In the genomic region with DNA sequence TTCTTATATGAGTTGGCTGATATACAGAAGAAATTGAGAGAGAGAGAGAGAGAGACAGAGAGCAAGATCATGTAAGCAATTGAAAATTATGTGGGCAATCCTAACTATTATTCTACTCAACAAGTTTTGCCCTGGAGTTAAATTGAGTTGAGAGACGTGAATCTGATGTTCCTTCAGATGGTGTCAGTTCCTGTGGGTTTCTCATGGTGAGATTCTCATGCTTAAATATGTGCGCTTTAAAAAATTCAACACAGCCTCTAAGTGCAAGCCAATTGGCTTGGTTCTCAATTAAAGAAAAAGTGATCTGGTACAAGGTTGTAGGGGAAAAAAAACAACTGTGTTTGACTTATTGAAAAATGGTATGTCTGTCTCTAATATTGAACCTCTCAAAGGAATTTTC, we compare ENCODE assay signal across 30 cellular contexts. TPM values are rescaled to one million over a fixed set of nuclear protein-coding genes. Genes with fewer than 3 reads are reported as not detected.
"Had no signal": no experiment of that assay in that cellular context is flagged by ENCODE, and none has a peak within 500 bp of the region (broad histone marks: within the 10 kb centered on the region; RNA-seq: fewer than 3 reads in every experiment).

No MANE protein-coding gene starts in this region.

- H3K36me3 ChIP-seq: breast epithelium, esophagus muscularis mucosa, right lobe of liver, tibial nerve had no signal

- H3K9me3 Mint-ChIP-seq: activated CD4-positive, alpha-beta memory T cell treated with anti-CD3 and anti-CD28 coated beads, Interleukin-2, amount 10 ng/mL, durations not matched to agents 7 days and 5 days; activated CD4-positive, alpha-beta T cell treated with anti-CD3 and anti-CD28 coated beads, Interleukin-2, amount 10 ng/mL, durations not matched to agents 7 days and 5 days; activated naive CD4-positive, alpha-beta T cell treated with anti-CD3 and anti-CD28 coated beads, Interleukin-2, amount 50 U/mL, for 24 hours; activated naive CD8-positive, alpha-beta T cell treated with anti-CD3 and anti-CD28 coated beads, Interleukin-2, amount 50 U/mL, for 24 hours; activated T-cell treated with anti-CD3 and anti-CD28 coated beads, Interleukin-2, amount 50 U/mL, for 24 hours; memory B cell had no signal

- H3K27ac Mint-ChIP-seq: activated CD4-positive, alpha-beta memory T cell treated with anti-CD3 and anti-CD28 coated beads, Interleukin-2, amount 10 ng/mL, durations not matched to agents 7 days and 5 days; activated CD4-positive, alpha-beta T cell treated with anti-CD3 and anti-CD28 coated beads, Interleukin-2, amount 10 ng/mL, durations not matched to agents 7 days and 5 days; activated naive CD4-positive, alpha-beta T cell treated with anti-CD3 and anti-CD28 coated beads, Interleukin-2, amount 50 U/mL, for 24 hours; activated naive CD8-positive, alpha-beta T cell treated with anti-CD3 and anti-CD28 coated beads, Interleukin-2, amount 50 U/mL, for 24 hours; activated T-cell treated with anti-CD3 and anti-CD28 coated beads, Interleukin-2, amount 50 U/mL, for 24 hours; memory B cell; naive thymus-derived CD8-positive, alpha-beta T cell; WTC11 had no signal

- H3K4me1 ChIP-seq: breast epithelium, esophagus muscularis mucosa, right lobe of liver, tibial nerve had no signal

- H3K27me3 ChIP-seq: foreskin keratinocyte, right lobe of liver, tibial nerve had no signal

- FAIRE-seq: kidney had no signal

- DNase-seq: activated CD4-positive, alpha-beta memory T cell treated with anti-CD3 and anti-CD28 coated beads, Interleukin-2, amount 10 ng/mL, durations not matched to agents 7 days and 5 days; activated CD4-positive, alpha-beta T cell treated with anti-CD3 and anti-CD28 coated beads for 1 hour; activated CD4-positive, alpha-beta T cell treated with anti-CD3 and anti-CD28 coated beads, Interleukin-2, amount 10 ng/mL, durations not matched to agents 7 days and 5 days; activated CD8-positive, alpha-beta memory T cell treated with anti-CD3 and anti-CD28 coated beads, Interleukin-2, amount 50 U/mL, for 48 hours; activated gamma-delta T cell treated with Interleukin-2 at 50 U/mL for 16 hours; activated naive CD8-positive, alpha-beta T cell treated with anti-CD3 and anti-CD28 coated beads, Interleukin-2, amount 50 U/mL, for 24 hours; activated T-cell treated with anti-CD3 and anti-CD28 coated beads, Interleukin-2, amount 50 U/mL, for 24 hours; amygdala; central memory CD4-positive, alpha-beta T cell; kidney; left colon; midbrain; naive thymus-derived CD8-positive, alpha-beta T cell; posterior cingulate gyrus; right lobe of liver; stimulated activated CD4-positive, alpha-beta T cell treated with anti-CD3 and anti-CD28 coated beads, Interleukin-15, amount 100 ng/mL, for 24 hours; stimulated activated CD4-positive, alpha-beta T cell treated with anti-CD3 and anti-CD28 coated beads, Interleukin-2, amount 100 ng/mL, for 24 hours; stimulated activated naive CD4-positive, alpha-beta T cell treated with Interleukin-2 at 50 U/mL for 16 hours; T-helper 2 cell had no signal

- H3K4me3 Mint-ChIP-seq: activated CD4-positive, alpha-beta memory T cell treated with anti-CD3 and anti-CD28 coated beads, Interleukin-2, amount 10 ng/mL, durations not matched to agents 7 days and 5 days; activated CD4-positive, alpha-beta T cell treated with anti-CD3 and anti-CD28 coated beads, Interleukin-2, amount 10 ng/mL, durations not matched to agents 7 days and 5 days; activated naive CD4-positive, alpha-beta T cell treated with anti-CD3 and anti-CD28 coated beads, Interleukin-2, amount 50 U/mL, for 24 hours; activated naive CD8-positive, alpha-beta T cell treated with anti-CD3 and anti-CD28 coated beads, Interleukin-2, amount 50 U/mL, for 24 hours; activated T-cell treated with anti-CD3 and anti-CD28 coated beads, Interleukin-2, amount 50 U/mL, for 24 hours; memory B cell; naive thymus-derived CD8-positive, alpha-beta T cell; WTC11 had no signal

- ATAC-seq: activated naive CD8-positive, alpha-beta T cell treated with anti-CD3 and anti-CD28 coated beads, Interleukin-2, amount 50 U/mL, for 24 hours; left colon; naive thymus-derived CD8-positive, alpha-beta T cell; right lobe of liver; WTC11 had no signal

- H3K4me3 ChIP-seq: breast epithelium, esophagus muscularis mucosa, right lobe of liver, tibial nerve had no signal

- H3K4me1 Mint-ChIP-seq: activated CD4-positive, alpha-beta memory T cell treated with anti-CD3 and anti-CD28 coated beads, Interleukin-2, amount 10 ng/mL, durations not matched to agents 7 days and 5 days; activated CD4-positive, alpha-beta T cell treated with anti-CD3 and anti-CD28 coated beads, Interleukin-2, amount 10 ng/mL, durations not matched to agents 7 days and 5 days; activated naive CD4-positive, alpha-beta T cell treated with anti-CD3 and anti-CD28 coated beads, Interleukin-2, amount 50 U/mL, for 24 hours; memory B cell; naive thymus-derived CD8-positive, alpha-beta T cell had no signal

- H3K36me3 Mint-ChIP-seq: activated naive CD4-positive, alpha-beta T cell treated with anti-CD3 and anti-CD28 coated beads, Interleukin-2, amount 50 U/mL, for 24 hours; memory B cell; naive thymus-derived CD8-positive, alpha-beta T cell; WTC11 had no signal

- H3K9me3 ChIP-seq: breast epithelium, esophagus muscularis mucosa, right lobe of liver, tibial nerve had no signal

- H3K27ac ChIP-seq: breast epithelium, esophagus muscularis mucosa, foreskin keratinocyte, right lobe of liver, tibial nerve had no signal

RNA-seq across cellular contexts. Expression of a gene that starts 35.4 kb away (rescaled TPM):
- total RNA-seq: activated CD4-positive, alpha-beta memory T cell treated with anti-CD3 and anti-CD28 coated beads, Interleukin-2, amount 10 ng/mL, durations not matched to agents 7 days and 5 days; activated CD4-positive, alpha-beta T cell treated with anti-CD3 and anti-CD28 coated beads, Interleukin-2, amount 10 ng/mL, durations not matched to agents 7 days and 5 days; breast epithelium; esophagus muscularis mucosa; glomerular endothelial cell; kidney; left colon; liver; naive thymus-derived CD8-positive, alpha-beta T cell; osteoblast; right lobe of liver; temporal lobe; tibial nerve; WTC11 had no signal
- polyA plus RNA-seq: liver; naive thymus-derived CD8-positive, alpha-beta T cell had no signal
